32 cellular contexts compared by ENCODE assay signal in genomic region chr11:69159153-69159850, GRCh38. TPM values are rescaled to one million over a fixed set of nuclear protein-coding genes. Genes with fewer than 3 reads are reported as not detected.
"Had no signal": no experiment of that assay in that cellular context is flagged by ENCODE, and none has a peak within 500 bp of the region (broad histone marks: within the 10 kb centered on the region; RNA-seq: fewer than 3 reads in every experiment).

No MANE protein-coding gene starts in this region.

- H3K4me3 ChIP-seq: coronary artery, esophagus muscularis mucosa, gastroesophageal sphincter, heart right ventricle, lower lobe of right lung, mucosa of descending colon, pancreas, smooth muscle cell, testis, tibial artery, upper lobe of left lung, uterus had no signal

- H3K4me1 ChIP-seq: foreskin keratinocyte, pancreas had no signal

- ATAC-seq: foreskin keratinocyte; gastroesophageal sphincter; heart right ventricle; left colon; left ventricle myocardium superior; lower lobe of right lung; mucosa of descending colon; natural killer cell treated with Interleukin-12 subunit alpha and Interleukin-12 subunit beta and Interleukin-15 and Interleukin-18, amount 100 ng/mL, for 72 hours; pancreas; sciatic nerve; stimulated activated memory B cell treated with anti-CD40 and anti-IgM and Interleukin-4, amounts not matched to agents 10 μg/mL and 1 μg/mL and 100 μg/mL, for 72 hours; stimulated activated naive CD8-positive, alpha-beta T cell treated with anti-CD3 and anti-CD28 coated beads, Interleukin-15, Interleukin-2, amounts not matched to agents 100 U/mL and 50 U/mL, for 24 hours had no signal

- H3K9me3 ChIP-seq: lower lobe of right lung, mucosa of descending colon, pancreas, testis, tibial artery, upper lobe of left lung, uterus had no signal

- H3K4me2 ChIP-seq: smooth muscle cell had no signal

- H3K27me3 ChIP-seq: esophagus muscularis mucosa, gastroesophageal sphincter, pancreas, testis, tibial artery, upper lobe of left lung, uterus had no signal

- DNase-seq: dermis blood vessel endothelial cell; effector memory CD4-positive, alpha-beta T cell; foreskin keratinocyte; glutamatergic neuron; heart right ventricle; immature natural killer cell; islet precursor cell; kidney glomerular epithelial cell; left colon; left ventricle myocardium superior; lower lobe of right lung; mucosa of descending colon; naive B cell; occipital lobe; pancreas; stimulated activated CD4-positive, alpha-beta T cell treated with anti-CD3 and anti-CD28 coated beads, Interleukin-2, amount 100 ng/mL, for 24 hours; stimulated activated CD4-positive, alpha-beta T cell treated with anti-CD3 and anti-CD28 coated beads, Interleukin-4, amount 100 ng/mL, for 4 hours; stimulated activated naive CD8-positive, alpha-beta T cell treated with anti-CD3 and anti-CD28 coated beads, Interleukin-15, Interleukin-2, amounts not matched to agents 100 U/mL and 50 U/mL, for 24 hours; substantia nigra; testis; upper lobe of left lung; uterus had no signal

- H3K27ac ChIP-seq: esophagus muscularis mucosa, foreskin keratinocyte, lower lobe of right lung, pancreas, testis, tibial artery, upper lobe of left lung, uterus had no signal

- H3K36me3 ChIP-seq: heart right ventricle, lower lobe of right lung, pancreas, tibial artery, upper lobe of left lung, uterus had no signal

RNA-seq across cellular contexts. Expression of gene SMIM38, which starts 3.6 kb away (rescaled TPM):
- total RNA-seq: endothelial cell of umbilical vein, epithelial cell of proximal tubule, foreskin keratinocyte, left ventricle myocardium superior, lower lobe of right lung had no signal
- polyA plus RNA-seq: foreskin keratinocyte, immature natural killer cell, smooth muscle cell had no signal
